In genomic region chr10:113735913-113736312, GRCh38 we compare ENCODE assay signal across 8 cellular contexts. TPM values are rescaled to one million over a fixed set of nuclear protein-coding genes. Genes with fewer than 3 reads are reported as not detected.
DNase-seq lines count a peak whose midpoint lies in the region; ATAC-seq and TF ChIP-seq lines count a peak whose summit lies in the region.
"Had no signal": no experiment of that assay in that cellular context is flagged by ENCODE, and none has a peak within 500 bp of the region (broad histone marks: within the 10 kb centered on the region; RNA-seq: fewer than 3 reads in every experiment).

No MANE protein-coding gene starts in this region.

- no peaks in the 10 kb centered on the region for H3K79me2 ChIP-seq in neural progenitor cell (ENCODE audit: low read depth)

- peak; percentile 95 for ATAC-seq in GM19463 (IDR thresholded peaks at IDR 0.05; ENCODE audit: unreplicated experiment)
- peak; percentile 87 for ATAC-seq in HG03159 (IDR thresholded peaks at IDR 0.05; ENCODE audit: unreplicated experiment)

- H3K9ac ChIP-seq in neural progenitor cell, result no peak overlapping the region

- no peak overlapping the region for H3K4me3 ChIP-seq in Peyer's patch
- H3K4me3 ChIP-seq in neural progenitor cell, result no peak overlapping the region
- no peak overlapping the region for H3K4me3 ChIP-seq in breast epithelium
- H3K4me3 ChIP-seq: cardiac muscle cell had no signal

- H4K20me1 ChIP-seq in neural progenitor cell (ENCODE audit: low read depth), result no peaks in the 10 kb centered on the region

- no peak overlapping the region for H3K4me2 ChIP-seq in neural progenitor cell

- peak in 4 of 6 experiments; percentile 9 to 72 (median 46) for TF ChIP-seq CTCF in Peyer's patch (IDR thresholded peaks at IDR 0.05)
- TF ChIP-seq CTCF in neural progenitor cell (IDR thresholded peaks at IDR 0.05), result no peak
- TF ChIP-seq CTCF in breast epithelium (IDR thresholded peaks at IDR 0.05), result no peak

- H3K27ac ChIP-seq in Peyer's patch (no peak overlapping the region), neural progenitor cell (no peak overlapping the region), breast epithelium (no peak overlapping the region)
- H3K27ac ChIP-seq: cardiac muscle cell had no signal

- DNase-seq in Peyer's patch (peak in 1 of 3 donors; percentile 67), neural progenitor cell (ENCODE audit: low spot score) (peak; percentile 39), breast epithelium (ENCODE audit: low spot score in 2 of 2) (no peak)
- no peak for DNase-seq in activated naive CD4-positive, alpha-beta T cell treated with anti-CD3 and anti-CD28 coated beads, Interleukin-2, amount 50 U/mL, for 16 hours
- DNase-seq in central memory CD4-positive, alpha-beta T cell, result no peak

- no peaks in the 10 kb centered on the region for H3K4me1 Mint-ChIP-seq in neural progenitor cell

- H2AFZ ChIP-seq in neural progenitor cell (replicated peaks), result no peak overlapping the region

- H3K4me3 Mint-ChIP-seq in neural progenitor cell, result no peak overlapping the region

- intact Hi-C loops in breast epithelium (cut with DNase I; ENCODE audit: low total_unique reads), result no loop called here

- no peaks in the 10 kb centered on the region for H3F3A ChIP-seq in neural progenitor cell (ENCODE audit: low read depth)

- no peak overlapping the region for H3K27ac Mint-ChIP-seq in neural progenitor cell

- peaks cover 5% of the 10 kb centered on the region for H3K27me3 Mint-ChIP-seq in neural progenitor cell (ENCODE audit: insufficient read depth, low read depth)

- no peaks in the 10 kb centered on the region for H3K9me3 Mint-ChIP-seq in neural progenitor cell

- no peaks in the 10 kb centered on the region for H3K36me3 Mint-ChIP-seq in neural progenitor cell

- H3K4me1 ChIP-seq in Peyer's patch, result peaks cover 0 to 6% (median 0%) of the 10 kb centered on the region in 4 donors
- H3K4me1 ChIP-seq in neural progenitor cell, result peaks cover 5% of the 10 kb centered on the region
- no peaks in the 10 kb centered on the region for H3K4me1 ChIP-seq in breast epithelium

- H3K9me3 ChIP-seq in Peyer's patch (no peaks in the 10 kb centered on the region), neural progenitor cell (ENCODE audit: low read depth) (no peaks in the 10 kb centered on the region), breast epithelium (no peaks in the 10 kb centered on the region)

- peaks cover 0 to under 1% (median 0%) of the 10 kb centered on the region in 3 donors for H3K36me3 ChIP-seq in Peyer's patch
- no peaks in the 10 kb centered on the region for H3K36me3 ChIP-seq in neural progenitor cell
- no peaks in the 10 kb centered on the region for H3K36me3 ChIP-seq in breast epithelium
- H3K36me3 ChIP-seq: cardiac muscle cell had no signal

- TF ChIP-seq POLR2A in Peyer's patch (IDR thresholded peaks at IDR 0.05) (no peak), breast epithelium (IDR thresholded peaks at IDR 0.05) (no peak)

- no peaks in the 10 kb centered on the region for H3K27me3 ChIP-seq in Peyer's patch
- H3K27me3 ChIP-seq in neural progenitor cell, result no peaks in the 10 kb centered on the region
- no peaks in the 10 kb centered on the region for H3K27me3 ChIP-seq in breast epithelium

RNA-seq across cellular contexts. Expression of gene PLEKHS1, which starts 15.6 kb away (rescaled TPM):
- total RNA-seq in Peyer's patch (100 to 1,000 TPM in 1 of 4 donors, 10 to 100 TPM in 3; 20.6 to 129 (median 50.4) TPM), neural progenitor cell (ENCODE audit: low replicate concordance) (not detected in 2 replicates), breast epithelium (10 to 100 TPM in 2 of 3 donors, not detected in 1; 23.6 to 30.0 TPM)
- total RNA-seq: cardiac muscle cell had no signal

RNA-seq across cellular contexts. Expression of gene CASP7, which starts 56.2 kb away (rescaled TPM):
- total RNA-seq in Peyer's patch (100 to 1,000 TPM in 3 of 4 donors, 10 to 100 TPM in 1; 47.9 to 144 (median 103) TPM), neural progenitor cell (ENCODE audit: low replicate concordance) (17.8 and 18.9 TPM in 2 replicates), breast epithelium (10 to 100 TPM; 19.0 to 27.2 (median 24.3) TPM)

Comparison
In these comparisons a context has a peak if more than half of its experiments do, and no peak if none do; other contexts are left out.
1. CTCF ChIP-seq: peak in Peyer's patch (4 of 6); none in neural progenitor cell (single experiment) and breast epithelium (0 of 3).